ENCODE assay signal across 8 cellular contexts in genomic region chr2:182666674-182667320, GRCh38. TPM values are rescaled to one million over a fixed set of nuclear protein-coding genes. Genes with fewer than 3 reads are reported as not detected.
DNase-seq lines count a peak whose midpoint lies in the region; ATAC-seq and TF ChIP-seq lines count a peak whose summit lies in the region.

No MANE protein-coding gene starts in this region.

- 31 to 54% methylated on average over 1 of the region's 1 CpG for WGBS in upper lobe of left lung, 2 donors
- 50 to 100% methylated on average over 1 of the region's 1 CpG for WGBS in gastroesophageal sphincter (ENCODE audit: low coverage in 1 of 2), 2 donors

- CTCF ChIA-PET in Panc1 (lab: Charles Lee), result interaction anchor here (0.5 to 0.7 kb wide), 3 partner anchors 13 to 717 kb away, joined by 3 to 8 read pairs (median 5); partner anchors contain the start of gene DNAJC10

- H3K27me3 ChIP-seq in Panc1 (ENCODE audit: control insufficient read depth, insufficient read depth, low read length), result peaks cover 3% of the 10 kb centered on the region; the same call in 1 of the 2 replicates
- H3K27me3 ChIP-seq in upper lobe of left lung, result no peaks in the 10 kb centered on the region
- H3K27me3 ChIP-seq in gastroesophageal sphincter, result no peaks in the 10 kb centered on the region

- no peak for TF ChIP-seq EP300 in upper lobe of left lung (IDR thresholded peaks at IDR 0.05)
- TF ChIP-seq EP300 in gastroesophageal sphincter (IDR thresholded peaks at IDR 0.05), result no peak

- ATAC-seq in GM18909 (IDR thresholded peaks at IDR 0.05; ENCODE audit: poor library complexity, unreplicated experiment) (peak; percentile 87), HG03039 (IDR thresholded peaks at IDR 0.05; ENCODE audit: unreplicated experiment) (peak; percentile 80), Panc1 (peak; percentile 56; the same call in 1 of the 2 replicates), upper lobe of left lung (ENCODE audit: low FRiP score in 2 of 2) (peak in 1 of 2 donors; percentile 47), gastroesophageal sphincter (no peak)

- BruUV-seq in Panc1 (replicated peaks; lab: Mats Ljungman, UMichigan), result no TSS peak

- DNase-seq in NCI-H1436 (lab: John Stamatoyannopoulos, UW) (peak; percentile 16), NCI-H1436 treated with DMSO at 0.1 percent for 48 hours (lab: John Stamatoyannopoulos, UW) (no peak), Panc1 (ENCODE audit: low read depth, low spot score) (no peak), fibroblast of peridontal ligament (ENCODE audit: extremely low read depth) (peak; percentile 45), upper lobe of left lung (no peak)

- H3K36me3 ChIP-seq in Panc1 (ENCODE audit: control insufficient read depth, insufficient read depth, low read length) (no peaks in the 10 kb centered on the region), upper lobe of left lung (no peaks in the 10 kb centered on the region), gastroesophageal sphincter (no peaks in the 10 kb centered on the region)

- H3K4me1 ChIP-seq in Panc1 (ENCODE audit: control insufficient read depth, insufficient read depth, low read length) (no peaks in the 10 kb centered on the region), upper lobe of left lung (peaks cover 0 to 5% (median 0%) of the 10 kb centered on the region in 4 donors), gastroesophageal sphincter (no peaks in the 10 kb centered on the region)

- H3K27ac ChIP-seq in Panc1 (ENCODE audit: low read length) (no peak overlapping the region), upper lobe of left lung (no peak overlapping the region), gastroesophageal sphincter (no peak overlapping the region)

- TF ChIP-seq CTCF in Panc1 (IDR thresholded peaks at IDR 0.05) (peak; percentile 65), upper lobe of left lung (IDR thresholded peaks at IDR 0.05) (peak in 4 of 6 experiments; percentile 9 to 39 (median 28)), gastroesophageal sphincter (IDR thresholded peaks at IDR 0.05) (peak in 2 of 4 experiments; percentile 16 to 35)

- H3K4me3 ChIP-seq in Panc1 (ENCODE audit: low read depth in 2 of 2, low read length in 2 of 2) (no peak overlapping the region), upper lobe of left lung (no peak overlapping the region), gastroesophageal sphincter (no peak overlapping the region)

- in situ Hi-C loops in Panc1 (cut with HindIII; ENCODE audit: low pct_unique_long_range_greater_than_20kb, low sequenced_read_pairs), result no loop called here

- no peaks in the 10 kb centered on the region for H3K9me3 ChIP-seq in Panc1 (ENCODE audit: control insufficient read depth, insufficient read depth, low read depth, low read length)
- H3K9me3 ChIP-seq in upper lobe of left lung, result no peaks in the 10 kb centered on the region
- H3K9me3 ChIP-seq in gastroesophageal sphincter, result no peaks in the 10 kb centered on the region

- intact Hi-C loops in Panc1 (cut with micrococcal nuclease; ENCODE audit: unreplicated experiment), result no loop called here

- no peak for TF ChIP-seq POLR2A in upper lobe of left lung (IDR thresholded peaks at IDR 0.05)
- TF ChIP-seq POLR2A in gastroesophageal sphincter (IDR thresholded peaks at IDR 0.05), result no peak

- POLR2A ChIA-PET in Panc1 (lab: Charles Lee), result no interaction called here

RNA-seq across cellular contexts. Expression of gene DNAJC10, which starts 49.3 kb away (rescaled TPM):
- total RNA-seq in Panc1 (2021; ENCODE audit: unreplicated experiment), result 122 TPM
- polyA plus RNA-seq in Panc1 (2012; ENCODE audit: insufficient read length), result 53.7 TPM
- 10 to 100 TPM; 13.7 to 94.6 (median 57.9) TPM for total RNA-seq in upper lobe of left lung
- 10 to 100 TPM; 46.1 to 77.2 (median 54.0) TPM for total RNA-seq in gastroesophageal sphincter

Comparison
In these comparisons a context has a peak if more than half of its experiments do, and no peak if none do; other contexts are left out.
1. DNase-seq: peak in NCI-H1436 (single experiment) and fibroblast of peridontal ligament (single experiment); none in NCI-H1436 treated with DMSO at 0.1 percent for 48 hours (single experiment), Panc1 (single experiment) and upper lobe of left lung (0 of 2).